Comparison of ENCODE assay signal across 8 cellular contexts in genomic region chr2:232550351-232551261, GRCh38. TPM values are rescaled to one million over a fixed set of nuclear protein-coding genes. Genes with fewer than 3 reads are reported as not detected.
DNase-seq lines count a peak whose midpoint lies in the region; ATAC-seq lines count a peak whose summit lies in the region.

Gene EIF4E2 (plus strand): TSS chr2:232550689. CDS start chr2:232550725, 36 bp downstream.
Gene TIGD1 (minus strand): TSS chr2:232550557. CDS start chr2:232549882, 675 bp downstream.

- no peaks in the 10 kb centered on the region for H3K36me3 ChIP-seq in endocrine pancreas (ENCODE audit: control insufficient read depth, insufficient read depth, low read length)

- peak within 1 kb of the TSS; percentile 77 for H3K9ac ChIP-seq in endocrine pancreas (ENCODE audit: control insufficient read depth, insufficient read depth, low read length)

- in situ Hi-C loops in Caki2 (cut with HindIII; ENCODE audit: low pct_unique_long_range_greater_than_20kb, low sequenced_read_pairs) = no loop called here

- H3K4me3 ChIP-seq in endocrine pancreas (ENCODE audit: control insufficient read depth, insufficient read depth, low read length) = peak within 1 kb of the TSS; percentile 83

- peaks cover 73% of the 10 kb centered on the region for H3K4me1 Mint-ChIP-seq in activated CD8-positive, alpha-beta memory T cell treated with anti-CD3 and anti-CD28 coated beads, Interleukin-2, amount 10 ng/mL, durations not matched to agents 7 days and 5 days

- no peaks in the 10 kb centered on the region for H3K27me3 ChIP-seq in endocrine pancreas (ENCODE audit: control insufficient read depth, insufficient read depth, low read length)

- no peaks in the 10 kb centered on the region for H3K9me3 ChIP-seq in endocrine pancreas (ENCODE audit: control insufficient read depth, low read length)

- DNase-seq in Caki2 (ENCODE audit: low read depth) (peak; percentile 87), HT1080 (ENCODE audit: low read depth) (peak; percentile 91), NOMO-1 (lab: John Stamatoyannopoulos, UW; ENCODE audit: unreplicated experiment in 2 of 2) (peak; percentile 83 to 91), mesenteric fat pad (ENCODE audit: low spot score) (peak; percentile 99)
- peak; percentile 94 for DNase-seq in activated CD8-positive, alpha-beta memory T cell treated with anti-CD3 and anti-CD28 coated beads, Interleukin-2, amount 10 ng/mL, durations not matched to agents 7 days and 5 days
- peak; percentile 76 for DNase-seq in stimulated activated CD8-positive, alpha-beta memory T cell treated with anti-CD3 and anti-CD28 coated beads, Interleukin-15, amount 100 ng/mL, for 24 hours (ENCODE audit: low read depth)

- CTCF ChIA-PET in activated CD8-positive, alpha-beta memory T cell treated with anti-CD3 and anti-CD28 coated beads, Interleukin-2, amount 10 ng/mL, durations not matched to agents 7 days and 5 days (lab: Charles Lee) = interaction anchor here (1.0 kb wide), 1 partner anchor 10 kb away, joined by 3 read pairs; no protein-coding TSS in a partner anchor

- H3K4me1 ChIP-seq in endocrine pancreas (ENCODE audit: control insufficient read depth, insufficient read depth, low read length) = peaks cover 6% of the 10 kb centered on the region

- H3K27ac Mint-ChIP-seq in activated CD8-positive, alpha-beta memory T cell treated with anti-CD3 and anti-CD28 coated beads, Interleukin-2, amount 10 ng/mL, durations not matched to agents 7 days and 5 days = peak within 1 kb of the TSS; percentile 100

- no peaks in the 10 kb centered on the region for H3K9me3 Mint-ChIP-seq in activated CD8-positive, alpha-beta memory T cell treated with anti-CD3 and anti-CD28 coated beads, Interleukin-2, amount 10 ng/mL, durations not matched to agents 7 days and 5 days (ENCODE audit: low read depth)

- peak; percentile 88 for ATAC-seq in GM21367 (IDR thresholded peaks at IDR 0.05; ENCODE audit: unreplicated experiment)
- ATAC-seq in activated CD8-positive, alpha-beta memory T cell treated with anti-CD3 and anti-CD28 coated beads, Interleukin-2, amount 10 ng/mL, durations not matched to agents 7 days and 5 days = peak; percentile 94

- H3K36me3 Mint-ChIP-seq in activated CD8-positive, alpha-beta memory T cell treated with anti-CD3 and anti-CD28 coated beads, Interleukin-2, amount 10 ng/mL, durations not matched to agents 7 days and 5 days = peaks cover 31% of the 10 kb centered on the region

- H3K4me3 Mint-ChIP-seq in activated CD8-positive, alpha-beta memory T cell treated with anti-CD3 and anti-CD28 coated beads, Interleukin-2, amount 10 ng/mL, durations not matched to agents 7 days and 5 days = peak within 1 kb of the TSS; percentile 97

- no peaks in the 10 kb centered on the region for H3K27me3 Mint-ChIP-seq in activated CD8-positive, alpha-beta memory T cell treated with anti-CD3 and anti-CD28 coated beads, Interleukin-2, amount 10 ng/mL, durations not matched to agents 7 days and 5 days

RNA-seq across cellular contexts. Expression of gene EIF4E2, which starts in this region (rescaled TPM):
- total RNA-seq in Caki2 (2014; rRNA removed; shearing (Covaris generic); ENCODE audit: low replicate concordance) = 74.2 and 146 TPM in 2 replicates
- 108 and 123 TPM in 2 replicates for total RNA-seq in HT1080 (2014; rRNA removed; shearing (Covaris generic))
- 54.1 and 62.8 TPM in 2 replicates for polyA plus RNA-seq in HT1080 (2015; cell fraction: cytosol; rRNA removed)
- polyA plus RNA-seq in HT1080 (2015; cell fraction: nucleus; rRNA removed) = 50.3 and 60.9 TPM in 2 replicates
- total RNA-seq in activated CD8-positive, alpha-beta memory T cell treated with anti-CD3 and anti-CD28 coated beads, Interleukin-2, amount 10 ng/mL, durations not matched to agents 7 days and 5 days = 10 to 100 TPM; 59.9 to 81.1 TPM
- 46.9 TPM for total RNA-seq in mesenteric fat pad

RNA-seq across cellular contexts. Expression of gene TIGD1, which starts in this region (rescaled TPM):
- 1.6 and 2.2 TPM in 2 replicates for total RNA-seq in Caki2 (2014; rRNA removed; shearing (Covaris generic); ENCODE audit: low replicate concordance)
- total RNA-seq in HT1080 (2014; rRNA removed; shearing (Covaris generic)) = 4.2 and 5.6 TPM in 2 replicates
- polyA plus RNA-seq in HT1080 (2015; cell fraction: cytosol; rRNA removed) = 5.6 and 7.3 TPM in 2 replicates
- 9.3 and 13.8 TPM in 2 replicates for polyA plus RNA-seq in HT1080 (2015; cell fraction: nucleus; rRNA removed)
- 1 to 10 TPM; 6.1 to 9.6 TPM for total RNA-seq in activated CD8-positive, alpha-beta memory T cell treated with anti-CD3 and anti-CD28 coated beads, Interleukin-2, amount 10 ng/mL, durations not matched to agents 7 days and 5 days
- total RNA-seq in mesenteric fat pad = 2.2 TPM

Comparison
In these comparisons a context has a peak if more than half of its experiments do, and no peak if none do; other contexts are left out.
1. Peak in every context shown above with its lines: DNase-seq, ATAC-seq and H3K4me3 ChIP-seq.